ENCODE assay signal across 31 cellular contexts in the genomic region with DNA sequence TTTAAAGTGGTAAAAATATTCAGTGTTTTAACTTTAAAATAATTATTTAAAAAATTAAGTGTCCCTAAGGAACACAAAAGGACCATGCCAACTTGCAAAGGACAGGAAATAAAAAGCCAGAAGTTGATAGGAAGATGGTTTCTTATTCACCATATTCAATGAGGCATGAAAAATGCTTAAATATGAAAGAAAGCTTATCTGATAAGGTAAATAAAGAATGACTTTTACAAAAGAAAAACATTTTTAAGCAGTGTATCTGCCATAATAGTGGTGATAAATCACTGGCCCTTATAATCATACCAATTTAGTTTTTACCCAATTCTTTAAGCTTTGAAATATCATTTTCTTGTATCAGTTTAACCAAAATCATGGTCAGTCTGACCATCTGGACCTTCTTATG. TPM values are rescaled to one million over a fixed set of nuclear protein-coding genes. Genes with fewer than 3 reads are reported as not detected.
"Had no signal": no experiment of that assay in that cellular context is flagged by ENCODE, and none has a peak within 500 bp of the region (broad histone marks: within the 10 kb centered on the region; RNA-seq: fewer than 3 reads in every experiment).

No MANE protein-coding gene starts in this region.

- H3K27ac ChIP-seq: adrenal gland, body of pancreas, brain microvascular endothelial cell, breast epithelium, VCaP had no signal

- H3K9me3 ChIP-seq: adrenal gland, body of pancreas, breast epithelium had no signal

- DNase-seq: activated B cell treated with CpG ODN at 0.5 μM for 24 hours; activated CD4-positive, alpha-beta T cell treated with anti-CD3 and anti-CD28 coated beads for 4 hours; activated CD4-positive, alpha-beta T cell treated with anti-CD3 and anti-CD28 coated beads, Interleukin-2, amount 10 ng/mL, durations not matched to agents 24 days and 14 days; activated CD4-positive, alpha-beta T cell treated with anti-CD3 and anti-CD28 coated beads, Interleukin-2, amount 50 U/mL, for 1 hour; activated CD4-positive, alpha-beta T cell treated with anti-CD3 and anti-CD28 coated beads, Interleukin-2, amount 50 U/mL, for 4 hours; activated CD4-positive, CD25-positive, alpha-beta regulatory T cell treated with anti-CD3 and anti-CD28 coated beads, Interleukin-2, amount 50 U/mL, for 72 hours; activated CD8-positive, alpha-beta memory T cell treated with anti-CD3 and anti-CD28 coated beads, Interleukin-2, amount 50 U/mL, for 4 hours; activated effector memory CD4-positive, alpha-beta T cell treated with anti-CD3 and anti-CD28 coated beads, Interleukin-2, amount 50 U/mL, for 16 hours; activated gamma-delta T cell treated with Interleukin-2 at 50 U/mL for 16 hours; activated naive CD4-positive, alpha-beta T cell; activated naive CD4-positive, alpha-beta T cell treated with anti-CD3 and anti-CD28 coated beads, Interleukin-2, amount 50 U/mL, for 16 hours; activated naive CD8-positive, alpha-beta T cell treated with anti-CD3 and anti-CD28 coated beads for 36 hours; activated T-cell treated with anti-CD3 and anti-CD28 coated beads for 4 hours; activated T-cell treated with anti-CD3 and anti-CD28 coated beads, Interleukin-2, amount 50 U/mL, for 1 hour; activated T-cell treated with anti-CD3 and anti-CD28 coated beads, Interleukin-2, amount 50 U/mL, for 4 hours; activated T-cell treated with anti-CD3 and anti-CD28 coated beads, Interleukin-2, amount 50 U/mL, for 72 hours; adrenal gland; amniotic stem cell; aorta; body of pancreas; brain microvascular endothelial cell; central memory CD4-positive, alpha-beta T cell; T-helper 9 cell had no signal

- H3K4me1 ChIP-seq: adrenal gland, body of pancreas, breast epithelium had no signal

- H3K27me3 ChIP-seq: adrenal gland, body of pancreas, brain microvascular endothelial cell, breast epithelium had no signal

- ATAC-seq: activated CD8-positive, alpha-beta T cell treated with anti-CD3 and anti-CD28 coated beads for 36 hours; activated T-cell treated with anti-CD3 and anti-CD28 coated beads, Interleukin-2, amount 50 U/mL, for 4 hours; body of pancreas had no signal

- H3K4me3 ChIP-seq: adrenal gland, body of pancreas, breast epithelium had no signal

- H3K36me3 ChIP-seq: adrenal gland, brain microvascular endothelial cell, breast epithelium had no signal

RNA-seq across cellular contexts. Expression of a gene that starts 33.5 kb away (rescaled TPM):
- total RNA-seq: activated B cell treated with CpG ODN at 0.5 μM for 24 hours; activated CD4-positive, alpha-beta memory T cell treated with anti-CD3 and anti-CD28 coated beads for 36 hours; activated CD4-positive, alpha-beta T cell treated with anti-CD3 and anti-CD28 coated beads, Interleukin-2, amount 10 ng/mL, durations not matched to agents 24 days and 14 days; activated CD8-positive, alpha-beta memory T cell treated with anti-CD3 and anti-CD28 coated beads for 36 hours; activated CD8-positive, alpha-beta T cell treated with anti-CD3 and anti-CD28 coated beads for 36 hours; activated naive CD4-positive, alpha-beta T cell treated with anti-CD3 and anti-CD28 coated beads for 36 hours; activated naive CD4-positive, alpha-beta T cell treated with anti-CD3 and anti-CD28 coated beads, Interleukin-2, amount 50 U/mL, for 72 hours; activated naive CD8-positive, alpha-beta T cell treated with anti-CD3 and anti-CD28 coated beads for 36 hours; activated T-cell treated with anti-CD3 and anti-CD28 coated beads, Interleukin-2, amount 50 U/mL, for 4 hours; activated T-cell treated with anti-CD3 and anti-CD28 coated beads, Interleukin-2, amount 50 U/mL, for 72 hours; activated T-helper 1 cell treated with anti-CD3 and anti-CD28 coated beads, Interleukin-12 subunit alpha, Interleukin-12 subunit beta, Interleukin-2, Interleukin-4 antibody, amounts not matched to agents 30 ng/mL and 10 ng/mL and 1 ng/mL, durations not matched to agents 14 hours and 24 hours and 36 hours; aorta; body of pancreas had no signal
